In genomic region chr2:198815626-198816025, GRCh38 we compare ENCODE assay signal across 8 cellular contexts.
"Had no signal": no experiment of that assay in that cellular context is flagged by ENCODE, and none has a peak within 500 bp of the region (broad histone marks: within the 10 kb centered on the region; RNA-seq: fewer than 3 reads in every experiment).

No MANE protein-coding gene starts in this region.

- DNase-seq: H9, HCEC 1CT, HFFc6 had no signal

- H2AFZ ChIP-seq: GM23338 had no signal

- H3K4me3 ChIP-seq: GM23338 had no signal

- H3K27ac ChIP-seq: HL-60 had no signal

- H3K4me2 ChIP-seq: GM23338 had no signal

- ATAC-seq: GM23338, HepG2 had no signal

- FAIRE-seq: H1, H54, HepG2 had no signal
